In the genomic region with DNA sequence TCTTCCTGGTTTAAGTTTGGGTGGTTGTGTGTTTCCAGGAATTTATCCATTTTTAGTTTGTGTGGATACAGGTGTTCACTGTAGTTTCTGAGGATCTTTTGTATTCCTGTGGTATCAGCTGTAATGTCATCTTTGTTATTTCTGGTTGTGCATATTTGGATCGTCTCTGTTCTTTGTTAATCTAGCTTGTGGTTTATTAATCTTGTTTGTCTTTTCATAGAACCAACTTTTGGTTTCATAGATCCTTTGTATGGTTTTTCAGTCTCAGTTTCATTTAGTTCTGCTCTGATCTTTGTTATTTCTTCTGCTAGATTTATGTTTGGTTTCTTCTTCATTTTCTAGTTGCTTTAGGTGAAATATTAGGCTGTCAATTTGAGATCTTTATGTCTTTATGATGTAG, we compare ENCODE assay signal across 15 cellular contexts.
DNase-seq lines count a peak whose midpoint lies in the region; ATAC-seq and TF ChIP-seq lines count a peak whose summit lies in the region.
"Had no signal": no experiment of that assay in that cellular context is flagged by ENCODE, and none has a peak within 500 bp of the region (broad histone marks: within the 10 kb centered on the region; RNA-seq: fewer than 3 reads in every experiment).

No MANE protein-coding gene starts in this region.

- H3K4me3 ChIP-seq in spleen: no peak overlapping the region
- H3K4me3 ChIP-seq: neural progenitor cell, SK-N-MC had no signal

- H3K27ac ChIP-seq in spleen: no peak overlapping the region
- H3K27ac ChIP-seq: neural progenitor cell, SK-N-MC had no signal

- no peak for TF ChIP-seq CTCF in spleen (IDR thresholded peaks at IDR 0.05 in 8 of 11, conservative IDR thresholded peaks at IDR 0.05 in 3 of 11)

- no peaks in the 10 kb centered on the region for H3K27me3 ChIP-seq in spleen (replicated peaks in 1 of 7)
- H3K27me3 ChIP-seq: neural progenitor cell had no signal

- TF ChIP-seq POLR2A in spleen (IDR thresholded peaks at IDR 0.05): no peak

- no peaks in the 10 kb centered on the region for H3K4me1 ChIP-seq in spleen
- H3K4me1 ChIP-seq: neural progenitor cell had no signal

- no peak for DNase-seq in activated CD8-positive, alpha-beta memory T cell treated with anti-CD3 and anti-CD28 coated beads, Interleukin-2, amount 50 U/mL, for 48 hours
- DNase-seq in hippocampal formation (lab: John Stamatoyannopoulos, UW) (no peak), spleen (no peak), DMS 273 (lab: John Stamatoyannopoulos, UW; ENCODE audit: unreplicated experiment) (no peak)
- DNase-seq: activated CD4-positive, CD25-positive, alpha-beta regulatory T cell; left ventricle myocardium superior; NCI-H1417; stimulated activated CD8-positive, alpha-beta memory T cell treated with anti-CD3 and anti-CD28 coated beads, Interleukin-4, amount 100 ng/mL, for 48 hours had no signal

- ATAC-seq in GM18519 (IDR thresholded peaks at IDR 0.05; ENCODE audit: low FRiP score, unreplicated experiment) (peak; percentile 95), GM21390 (IDR thresholded peaks at IDR 0.05; ENCODE audit: unreplicated experiment) (peak; percentile 93), HG02938 (IDR thresholded peaks at IDR 0.05; ENCODE audit: unreplicated experiment) (peak; percentile 97), HG03469 (IDR thresholded peaks at IDR 0.05; ENCODE audit: unreplicated experiment) (peak; percentile 94)
- ATAC-seq: HepG2, left ventricle myocardium superior had no signal

- peaks cover 0 to 33% (median 6%) of the 10 kb centered on the region in 8 donors for H3K9me3 ChIP-seq in spleen

- intact Hi-C loops in spleen (cut with DNase I; ENCODE audit: low total_unique reads): no loop called here

- WGBS in spleen, 5 donors: 62 to 90% (median 74%) methylated on average over 1 of the region's 1 CpG

- no peaks in the 10 kb centered on the region for H3K36me3 ChIP-seq in spleen
- H3K36me3 ChIP-seq: neural progenitor cell had no signal
